15 cellular contexts compared by ENCODE assay signal in the genomic region with DNA sequence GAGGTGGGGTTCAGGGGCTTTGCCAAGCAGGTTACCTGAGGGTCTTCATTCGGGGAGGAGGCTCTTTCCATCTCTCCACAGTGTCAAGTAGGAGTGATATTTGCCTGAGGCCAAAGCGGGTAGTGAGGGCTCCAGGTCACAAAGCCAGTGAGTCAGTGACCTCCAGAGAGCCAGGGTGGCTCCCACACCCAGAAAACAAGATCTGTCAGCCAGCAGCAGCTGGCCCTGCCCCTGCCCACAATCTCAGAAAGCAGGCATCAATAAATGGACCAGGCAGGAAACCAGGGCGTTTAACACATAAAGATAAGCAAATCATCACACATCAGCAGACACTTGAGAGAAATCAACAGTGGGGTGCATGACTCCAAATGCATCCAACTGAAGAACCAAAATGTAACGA.
DNase-seq lines count a peak whose midpoint lies in the region; ATAC-seq and TF ChIP-seq lines count a peak whose summit lies in the region.
"Had no signal": no experiment of that assay in that cellular context is flagged by ENCODE, and none has a peak within 500 bp of the region (broad histone marks: within the 10 kb centered on the region; RNA-seq: fewer than 3 reads in every experiment).

No MANE protein-coding gene starts in this region.

- TF ChIP-seq CTCF in right atrium auricular region (IDR thresholded peaks at IDR 0.05) (no peak), esophagus muscularis mucosa (IDR thresholded peaks at IDR 0.05) (no peak)

- H3K4me3 ChIP-seq in right atrium auricular region: no peak overlapping the region
- H3K4me3 ChIP-seq in esophagus muscularis mucosa: no peak overlapping the region
- H3K4me3 ChIP-seq: A549, GM23248 had no signal

- no peak for DNase-seq in left ventricle myocardium superior
- DNase-seq in right atrium auricular region (ENCODE audit: low spot score): no peak
- peak; percentile 56 for DNase-seq in M059J (ENCODE audit: low read depth)
- DNase-seq in esophagus muscularis mucosa (ENCODE audit: extremely low spot score): peak; percentile 86
- no peak for DNase-seq in cerebellum (ENCODE audit: low spot score)
- DNase-seq in SHP77 treated with DMSO at 0.1 percent for 48 hours (lab: John Stamatoyannopoulos, UW): no peak
- DNase-seq: Calu3, GM23248, Karpas-422, NCI-H1930, NCI-H510A treated with DMSO at 0.1 percent for 48 hours, SK-N-SH had no signal

- no peaks in the 10 kb centered on the region for H3K9me3 ChIP-seq in right atrium auricular region
- no peaks in the 10 kb centered on the region for H3K9me3 ChIP-seq in esophagus muscularis mucosa
- H3K9me3 ChIP-seq: A549, SK-N-SH had no signal

- TF ChIP-seq EP300 in esophagus muscularis mucosa (IDR thresholded peaks at IDR 0.05): no peak

- H3K36me3 ChIP-seq in right atrium auricular region (no peaks in the 10 kb centered on the region), esophagus muscularis mucosa (no peaks in the 10 kb centered on the region)

- intact Hi-C loops in left ventricle myocardium superior (cut with micrococcal nuclease) (no loop called here), esophagus muscularis mucosa (cut with DNase I) (no loop called here)

- TF ChIP-seq POLR2A in esophagus muscularis mucosa (IDR thresholded peaks at IDR 0.05; ENCODE audit: low read depth): no peak

- WGBS in esophagus muscularis mucosa: 56% methylated on average over 4 of the region's 4 CpGs

- ATAC-seq in left ventricle myocardium superior (peak; percentile 39), GM21529 (IDR thresholded peaks at IDR 0.05; ENCODE audit: unreplicated experiment) (no peak), HG02678 (IDR thresholded peaks at IDR 0.05; ENCODE audit: unreplicated experiment) (no peak)
- ATAC-seq: A549 had no signal

- no peak overlapping the region for H3K27ac ChIP-seq in right atrium auricular region
- no peak overlapping the region for H3K27ac ChIP-seq in esophagus muscularis mucosa (replicated peaks in 1 of 4)
- H3K27ac ChIP-seq: A549, GM23248 had no signal

- H3K27me3 ChIP-seq in right atrium auricular region: no peaks in the 10 kb centered on the region
- H3K27me3 ChIP-seq in esophagus muscularis mucosa: peaks cover 0 to 5% (median 0%) of the 10 kb centered on the region in 4 donors

- H3K4me1 ChIP-seq in right atrium auricular region (no peaks in the 10 kb centered on the region), esophagus muscularis mucosa (peaks cover 0 to 6% (median 3%) of the 10 kb centered on the region in 4 donors)
- H3K4me1 ChIP-seq: A549 had no signal

Comparison
In these comparisons a context has a peak if more than half of its experiments do, and no peak if none do; other contexts are left out.
1. DNase-seq: peak in M059J (single experiment) and esophagus muscularis mucosa (single experiment); none in left ventricle myocardium superior (single experiment), right atrium auricular region (single experiment), cerebellum (single experiment) and SHP77 treated with DMSO at 0.1 percent for 48 hours (single experiment).